2 cellular contexts compared by ENCODE assay signal in genomic region chr2:200329798-200330197, GRCh38.
TF ChIP-seq lines count a peak whose summit lies in the region.

No MANE protein-coding gene starts in this region.

TF ChIP-seq in GM23338, 12 proteins besides CTCF, POLR2A, EP300 and RAD21:
- TF ChIP-seq JUNB (IDR thresholded peaks at IDR 0.05; ENCODE audit: unreplicated experiment) (no peak), CREB1 (CRISPR knock-in tag; IDR thresholded peaks at IDR 0.05; ENCODE audit: low read depth) (no peak), STAT1 (IDR thresholded peaks at IDR 0.05; ENCODE audit: unreplicated experiment) (no peak), EZH2phosphoT487 (IDR thresholded peaks at IDR 0.05; ENCODE audit: unreplicated experiment) (no peak), EZH2 (IDR thresholded peaks at IDR 0.05; ENCODE audit: low read depth, unreplicated experiment) (no peak), ZNF462 (CRISPR knock-in tag; IDR thresholded peaks at IDR 0.05) (no peak), POLR2AphosphoS5 (IDR thresholded peaks at IDR 0.05; ENCODE audit: low read depth) (no peak), ZNF114 (CRISPR knock-in tag; IDR thresholded peaks at IDR 0.05) (no peak), ZNF331 (CRISPR knock-in tag; IDR thresholded peaks at IDR 0.05; ENCODE audit: low read depth) (no peak), NANOG (IDR thresholded peaks at IDR 0.05; ENCODE audit: borderline replicate concordance) (no peak), ETS1 (IDR thresholded peaks at IDR 0.05) (no peak), REST (IDR thresholded peaks at IDR 0.05; ENCODE audit: unreplicated experiment) (no peak)

TF ChIP-seq in HepG2, 621 proteins besides CTCF, POLR2A, EP300 and RAD21:
- no peak for TF ChIP-seq ARHGAP35 (CRISPR knock-in tag; IDR thresholded peaks at IDR 0.05; ENCODE audit: borderline replicate concordance)
- TF ChIP-seq RBM22 (optimal IDR thresholded peaks at IDR 0.05; ENCODE audit: low read length) = peak; percentile 2
